ENCODE assay signal across 14 cellular contexts in genomic region chr13:25816239-25816638, GRCh38.
"Had no signal": no experiment of that assay in that cellular context is flagged by ENCODE, and none has a peak within 500 bp of the region (broad histone marks: within the 10 kb centered on the region; RNA-seq: fewer than 3 reads in every experiment).

No MANE protein-coding gene starts in this region.

- ATAC-seq: body of pancreas; gastroesophageal sphincter; heart right ventricle; right lobe of liver; stimulated activated naive CD8-positive, alpha-beta T cell treated with anti-CD3 and anti-CD28 coated beads, Interleukin-15, amount 100 ng/mL, for 72 hours had no signal

- H3K36me3 ChIP-seq: colonic mucosa, gastroesophageal sphincter, heart right ventricle, ovary, right lobe of liver had no signal

- H3K4me3 ChIP-seq: body of pancreas, colonic mucosa, gastroesophageal sphincter, heart right ventricle, ovary, right lobe of liver had no signal

- H3K27me3 ChIP-seq: body of pancreas, colonic mucosa, gastroesophageal sphincter, heart right ventricle, ovary, right lobe of liver had no signal

- H3K27ac ChIP-seq: body of pancreas, colonic mucosa, gastroesophageal sphincter, heart right ventricle, ovary, right lobe of liver had no signal

- H3K9me3 ChIP-seq: body of pancreas, colonic mucosa, ovary, right lobe of liver had no signal

- H3K4me1 ChIP-seq: body of pancreas, colonic mucosa, heart right ventricle, right lobe of liver had no signal

- DNase-seq: activated B cell treated with CpG ODN at 0.5 μM for 24 hours; activated CD4-positive, alpha-beta T cell treated with anti-CD3 and anti-CD28 coated beads, Interleukin-2, amount 10 ng/mL, durations not matched to agents 24 days and 14 days; activated CD8-positive, alpha-beta memory T cell treated with anti-CD3 and anti-CD28 coated beads, Interleukin-2, amount 50 U/mL, for 48 hours; activated naive CD8-positive, alpha-beta T cell treated with anti-CD3 and anti-CD28 coated beads for 36 hours; amygdala; body of pancreas; caudate nucleus; colonic mucosa; heart right ventricle; naive B cell; ovary; right lobe of liver; stimulated activated naive CD8-positive, alpha-beta T cell treated with anti-CD3 and anti-CD28 coated beads, Interleukin-15, amount 100 ng/mL, for 72 hours had no signal
